Comparison of ENCODE assay signal across 37 cellular contexts in genomic region chr13:34777914-34778303, GRCh38.
"Had no signal": no experiment of that assay in that cellular context is flagged by ENCODE, and none has a peak within 500 bp of the region (broad histone marks: within the 10 kb centered on the region; RNA-seq: fewer than 3 reads in every experiment).

No MANE protein-coding gene starts in this region.

- H3K4me1 Mint-ChIP-seq: activated B cell treated with CpG ODN at 0.5 μM for 24 hours; activated CD4-positive, alpha-beta T cell treated with anti-CD3 and anti-CD28 coated beads, Interleukin-2, amount 10 ng/mL, durations not matched to agents 24 days and 14 days; activated naive CD8-positive, alpha-beta T cell treated with anti-CD3 and anti-CD28 coated beads for 36 hours; activated T-helper 17 cell treated with anti-CD3 and anti-CD28 coated beads, Interleukin-2, amount 50 U/mL, for 72 hours had no signal

- DNase-seq: activated B cell treated with CpG ODN at 0.5 μM for 24 hours; activated CD4-positive, alpha-beta memory T cell treated with anti-CD3 and anti-CD28 coated beads for 36 hours; activated CD4-positive, alpha-beta T cell treated with anti-CD3 and anti-CD28 coated beads for 4 hours; activated CD4-positive, alpha-beta T cell treated with anti-CD3 and anti-CD28 coated beads, Interleukin-2, amount 10 ng/mL, durations not matched to agents 24 days and 14 days; activated CD4-positive, alpha-beta T cell treated with anti-CD3 and anti-CD28 coated beads, Interleukin-2, amount 50 U/mL, for 1 hour; activated CD4-positive, alpha-beta T cell treated with anti-CD3 and anti-CD28 coated beads, Interleukin-2, amount 50 U/mL, for 4 hours; activated CD4-positive, CD25-positive, alpha-beta regulatory T cell treated with anti-CD3 and anti-CD28 coated beads, Interleukin-2, amount 50 U/mL, for 72 hours; activated CD8-positive, alpha-beta memory T cell treated with anti-CD3 and anti-CD28 coated beads, Interleukin-2, amount 50 U/mL, for 4 hours; activated CD8-positive, alpha-beta T cell treated with anti-CD3 and anti-CD28 coated beads for 36 hours; activated effector memory CD4-positive, alpha-beta T cell treated with anti-CD3 and anti-CD28 coated beads, Interleukin-2, amount 50 U/mL, for 16 hours; activated gamma-delta T cell treated with Interleukin-2 at 50 U/mL for 16 hours; activated naive CD4-positive, alpha-beta T cell; activated naive CD4-positive, alpha-beta T cell treated with anti-CD3 and anti-CD28 coated beads for 36 hours; activated naive CD4-positive, alpha-beta T cell treated with anti-CD3 and anti-CD28 coated beads, Interleukin-2, amount 50 U/mL, for 16 hours; activated naive CD8-positive, alpha-beta T cell treated with anti-CD3 and anti-CD28 coated beads for 36 hours; activated T-cell treated with anti-CD3 and anti-CD28 coated beads for 4 hours; activated T-cell treated with anti-CD3 and anti-CD28 coated beads, Interleukin-2, amount 50 U/mL, for 1 hour; activated T-cell treated with anti-CD3 and anti-CD28 coated beads, Interleukin-2, amount 50 U/mL, for 4 hours; activated T-cell treated with anti-CD3 and anti-CD28 coated beads, Interleukin-2, amount 50 U/mL, for 72 hours; adrenal gland; amniotic stem cell; aorta; body of pancreas; brain microvascular endothelial cell; central memory CD4-positive, alpha-beta T cell; T-helper 1 cell; T-helper 2 cell; T-helper 9 cell had no signal

- FAIRE-seq: astrocyte, TTC549 had no signal

- H3K27me3 ChIP-seq: adrenal gland, body of pancreas, brain microvascular endothelial cell, breast epithelium had no signal

- ATAC-seq: activated CD8-positive, alpha-beta T cell treated with anti-CD3 and anti-CD28 coated beads for 36 hours; activated naive CD4-positive, alpha-beta T cell treated with anti-CD3 and anti-CD28 coated beads, Interleukin-2, amount 50 U/mL, for 72 hours; activated T-cell treated with anti-CD3 and anti-CD28 coated beads, Interleukin-2, amount 50 U/mL, for 4 hours; activated T-cell treated with anti-CD3 and anti-CD28 coated beads, Interleukin-2, amount 50 U/mL, for 72 hours; activated T-helper 17 cell treated with anti-CD3 and anti-CD28 coated beads, Interleukin-2, amount 50 U/mL, for 72 hours; body of pancreas had no signal

- H3K27me3 Mint-ChIP-seq: activated B cell treated with CpG ODN at 0.5 μM for 24 hours; activated CD4-positive, alpha-beta memory T cell treated with anti-CD3 and anti-CD28 coated beads for 36 hours; activated CD4-positive, alpha-beta T cell treated with anti-CD3 and anti-CD28 coated beads, Interleukin-2, amount 10 ng/mL, durations not matched to agents 24 days and 14 days; activated CD8-positive, alpha-beta T cell treated with anti-CD3 and anti-CD28 coated beads for 36 hours; activated T-helper 17 cell treated with anti-CD3 and anti-CD28 coated beads, Interleukin-2, amount 50 U/mL, for 72 hours had no signal

- H3K9me3 Mint-ChIP-seq: activated CD4-positive, alpha-beta memory T cell treated with anti-CD3 and anti-CD28 coated beads for 36 hours; activated CD4-positive, alpha-beta T cell treated with anti-CD3 and anti-CD28 coated beads, Interleukin-2, amount 10 ng/mL, durations not matched to agents 24 days and 14 days; activated T-helper 1 cell treated with anti-CD3 and anti-CD28 coated beads, Interleukin-12 subunit alpha, Interleukin-12 subunit beta, Interleukin-2, Interleukin-4 antibody, amounts not matched to agents 30 ng/mL and 10 ng/mL and 1 ng/mL, durations not matched to agents 14 hours and 24 hours and 36 hours had no signal

- H3K36me3 ChIP-seq: adrenal gland, brain microvascular endothelial cell, breast epithelium had no signal

- H3K4me1 ChIP-seq: adrenal gland, body of pancreas, breast epithelium had no signal

- H3K36me3 Mint-ChIP-seq: activated CD4-positive, alpha-beta memory T cell treated with anti-CD3 and anti-CD28 coated beads for 36 hours; activated naive CD4-positive, alpha-beta T cell treated with anti-CD3 and anti-CD28 coated beads, Interleukin-2, amount 50 U/mL, for 72 hours; activated naive CD8-positive, alpha-beta T cell treated with anti-CD3 and anti-CD28 coated beads for 36 hours had no signal

- H3K4me3 Mint-ChIP-seq: activated B cell treated with CpG ODN at 0.5 μM for 24 hours; activated CD4-positive, alpha-beta memory T cell treated with anti-CD3 and anti-CD28 coated beads for 36 hours; activated CD4-positive, alpha-beta T cell treated with anti-CD3 and anti-CD28 coated beads, Interleukin-2, amount 10 ng/mL, durations not matched to agents 24 days and 14 days; activated CD8-positive, alpha-beta T cell treated with anti-CD3 and anti-CD28 coated beads for 36 hours; activated naive CD4-positive, alpha-beta T cell treated with anti-CD3 and anti-CD28 coated beads for 36 hours; activated naive CD8-positive, alpha-beta T cell treated with anti-CD3 and anti-CD28 coated beads for 36 hours; activated T-cell treated with anti-CD3 and anti-CD28 coated beads, Interleukin-2, amount 50 U/mL, for 4 hours; activated T-cell treated with anti-CD3 and anti-CD28 coated beads, Interleukin-2, amount 50 U/mL, for 72 hours; activated T-helper 1 cell treated with anti-CD3 and anti-CD28 coated beads, Interleukin-12 subunit alpha, Interleukin-12 subunit beta, Interleukin-2, Interleukin-4 antibody, amounts not matched to agents 30 ng/mL and 10 ng/mL and 1 ng/mL, durations not matched to agents 14 hours and 24 hours and 36 hours; activated T-helper 17 cell treated with anti-CD3 and anti-CD28 coated beads, Interleukin-2, amount 50 U/mL, for 72 hours; T-helper 1 cell treated with Interleukin-12 subunit alpha and Interleukin-12 subunit beta and Interleukin-4 antibody, amounts not matched to agents 30 μg/mL and 1 μg/mL, for 36 hours; T-helper 2 cell treated with Interferon-gamma antibody and Interleukin-4, amounts not matched to agents 5 μg/mL and 100 μg/mL, for 36 hours had no signal

- H3K27ac ChIP-seq: adrenal gland, body of pancreas, brain microvascular endothelial cell, breast epithelium, VCaP had no signal

- H3K4me3 ChIP-seq: adrenal gland, body of pancreas, breast epithelium had no signal

- H3K27ac Mint-ChIP-seq: activated B cell treated with CpG ODN at 0.5 μM for 24 hours; activated CD4-positive, alpha-beta memory T cell treated with anti-CD3 and anti-CD28 coated beads for 36 hours; activated CD4-positive, alpha-beta T cell treated with anti-CD3 and anti-CD28 coated beads, Interleukin-2, amount 10 ng/mL, durations not matched to agents 24 days and 14 days; activated CD8-positive, alpha-beta T cell treated with anti-CD3 and anti-CD28 coated beads for 36 hours; activated naive CD4-positive, alpha-beta T cell treated with anti-CD3 and anti-CD28 coated beads for 36 hours; activated naive CD4-positive, alpha-beta T cell treated with anti-CD3 and anti-CD28 coated beads, Interleukin-2, amount 50 U/mL, for 72 hours; activated naive CD8-positive, alpha-beta T cell treated with anti-CD3 and anti-CD28 coated beads for 36 hours; activated T-cell treated with anti-CD3 and anti-CD28 coated beads, Interleukin-2, amount 50 U/mL, for 72 hours; activated T-helper 1 cell treated with anti-CD3 and anti-CD28 coated beads, Interleukin-12 subunit alpha, Interleukin-12 subunit beta, Interleukin-2, Interleukin-4 antibody, amounts not matched to agents 30 ng/mL and 10 ng/mL and 1 ng/mL, durations not matched to agents 14 hours and 24 hours and 36 hours; activated T-helper 17 cell treated with anti-CD3 and anti-CD28 coated beads, Interleukin-2, amount 50 U/mL, for 72 hours; T-helper 1 cell treated with Interleukin-12 subunit alpha and Interleukin-12 subunit beta and Interleukin-4 antibody, amounts not matched to agents 30 μg/mL and 1 μg/mL, for 36 hours; T-helper 2 cell treated with Interferon-gamma antibody and Interleukin-4, amounts not matched to agents 5 μg/mL and 100 μg/mL, for 36 hours had no signal

- H3K9me3 ChIP-seq: adrenal gland had no signal
